ENCODE assay signal across 8 cellular contexts in the genomic region with DNA sequence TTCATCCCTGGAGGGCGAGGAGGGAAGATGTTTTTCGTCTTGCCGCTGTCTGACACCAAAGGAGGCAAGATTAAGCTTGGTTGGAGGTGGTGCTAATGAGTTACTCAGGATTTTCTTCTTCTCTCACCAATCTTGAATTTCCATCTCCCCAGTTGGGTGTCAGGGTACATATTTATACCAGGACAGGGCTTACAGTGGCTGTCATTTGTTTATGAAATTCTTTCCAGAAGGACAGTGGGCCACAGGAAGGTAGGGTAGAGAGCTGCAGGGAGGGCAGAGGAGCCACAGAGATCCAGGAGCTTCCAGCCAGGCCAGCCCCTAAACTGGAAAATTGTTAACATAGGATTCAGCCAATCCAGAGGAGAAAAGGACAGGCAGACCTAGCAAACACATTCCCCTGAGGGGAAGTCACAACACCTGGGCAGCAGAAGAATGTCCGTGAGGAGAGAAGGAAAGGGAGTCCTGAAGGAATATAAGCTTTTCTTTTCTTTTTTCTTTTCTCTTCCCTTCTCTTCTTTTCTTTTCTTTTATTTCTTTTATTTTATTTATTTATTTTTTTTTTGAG.
"Had no signal": no experiment of that assay in that cellular context is flagged by ENCODE, and none has a peak within 500 bp of the region (broad histone marks: within the 10 kb centered on the region; RNA-seq: fewer than 3 reads in every experiment).

No MANE protein-coding gene starts in this region.

- H3K36me3 ChIP-seq: esophagus squamous epithelium, pancreas, tibial nerve had no signal

- DNase-seq: activated CD4-positive, alpha-beta memory T cell treated with anti-CD3 and anti-CD28 coated beads, Interleukin-2, amount 10 ng/mL, durations not matched to agents 7 days and 5 days; activated CD4-positive, alpha-beta T cell treated with anti-CD3 and anti-CD28 coated beads for 1 hour; activated T-cell treated with anti-CD3 and anti-CD28 coated beads, Interleukin-2, amount 50 U/mL, for 48 hours; esophagus squamous epithelium; foreskin fibroblast; pancreas had no signal

- H3K4me1 ChIP-seq: esophagus squamous epithelium, pancreas had no signal

- H3K9me3 Mint-ChIP-seq: activated CD4-positive, alpha-beta memory T cell treated with anti-CD3 and anti-CD28 coated beads, Interleukin-2, amount 10 ng/mL, durations not matched to agents 7 days and 5 days; neural crest cell had no signal

- H3K4me3 ChIP-seq: esophagus squamous epithelium, pancreas, tibial nerve had no signal

- H3K27ac ChIP-seq: esophagus squamous epithelium, pancreas, tibial nerve had no signal

- H3K9me3 ChIP-seq: esophagus squamous epithelium, pancreas, tibial nerve had no signal

- H3K27ac Mint-ChIP-seq: activated CD4-positive, alpha-beta memory T cell treated with anti-CD3 and anti-CD28 coated beads, Interleukin-2, amount 10 ng/mL, durations not matched to agents 7 days and 5 days had no signal

- ATAC-seq: pancreas had no signal

- H3K27me3 ChIP-seq: esophagus squamous epithelium, pancreas, tibial nerve had no signal

- H3K4me3 Mint-ChIP-seq: activated CD4-positive, alpha-beta memory T cell treated with anti-CD3 and anti-CD28 coated beads, Interleukin-2, amount 10 ng/mL, durations not matched to agents 7 days and 5 days; neural crest cell had no signal
